In the genomic region with DNA sequence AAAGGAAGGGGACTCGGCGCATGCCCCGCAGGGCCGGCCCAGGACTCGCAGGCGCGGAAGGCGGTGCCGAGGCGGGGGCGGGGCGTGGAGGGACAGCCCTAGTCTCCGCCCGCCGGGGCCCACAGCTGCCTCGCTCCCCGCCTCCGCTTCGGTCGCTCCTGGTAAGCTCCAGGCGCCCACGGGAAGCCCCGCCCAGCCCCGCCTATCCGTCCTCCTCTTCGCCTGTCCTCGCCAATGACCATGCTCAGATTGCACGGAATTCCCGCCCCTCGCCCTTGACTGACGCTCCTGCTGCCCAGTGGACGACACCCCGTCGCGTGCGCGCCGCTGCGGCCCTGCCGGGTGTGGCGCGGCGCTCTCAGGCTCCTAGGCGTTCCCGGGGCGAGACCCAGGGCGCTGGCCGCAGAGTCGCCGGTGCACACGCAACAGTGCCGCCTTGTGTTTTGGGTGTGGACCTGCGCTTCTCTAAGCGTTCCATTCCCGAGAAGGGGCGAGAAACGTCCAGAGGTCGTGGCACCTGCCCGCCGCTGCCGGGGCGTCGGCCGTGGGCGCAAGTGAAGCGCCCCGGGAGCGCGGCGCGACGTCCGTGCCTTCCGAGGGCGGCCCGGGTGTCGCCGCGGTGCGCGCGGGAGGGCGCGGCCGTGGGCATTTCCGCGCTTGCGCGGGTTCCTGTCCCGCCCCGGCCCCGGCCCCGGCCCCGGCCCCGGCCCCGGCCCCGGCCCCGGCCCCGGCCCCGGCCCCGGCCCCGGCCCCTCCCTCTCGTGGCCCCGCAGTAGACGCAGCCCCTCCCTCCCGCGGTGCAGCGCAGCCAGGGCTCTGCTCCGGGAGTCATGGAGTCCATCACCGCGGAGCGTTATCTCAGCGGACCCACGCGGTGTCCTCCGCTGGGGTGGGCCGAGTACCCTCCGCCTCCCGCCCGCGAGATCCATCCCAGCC, we compare ENCODE assay signal across 1 cellular context.
TF ChIP-seq lines count a peak whose summit lies in the region.

No MANE protein-coding gene starts in this region.

TF ChIP-seq in K562, 482 proteins besides CTCF, POLR2A, EP300 and RAD21:
- TF ChIP-seq POLR2G (IDR thresholded peaks at IDR 0.05; ENCODE audit: low read depth, low read length) (0 out of 2 replicates have a peak, but pooled peaks have one; percentile 25), RBFOX2 (IDR thresholded peaks at IDR 0.05; ENCODE audit: low read depth, low read length) (peak; percentile 32; the same call in 1 of the 2 replicates)
TF ChIP-seq in K562: peak in this region for 2; not testable (repeated sequence) for 480.
